Comparison of ENCODE assay signal across 8 cellular contexts in the genomic region with DNA sequence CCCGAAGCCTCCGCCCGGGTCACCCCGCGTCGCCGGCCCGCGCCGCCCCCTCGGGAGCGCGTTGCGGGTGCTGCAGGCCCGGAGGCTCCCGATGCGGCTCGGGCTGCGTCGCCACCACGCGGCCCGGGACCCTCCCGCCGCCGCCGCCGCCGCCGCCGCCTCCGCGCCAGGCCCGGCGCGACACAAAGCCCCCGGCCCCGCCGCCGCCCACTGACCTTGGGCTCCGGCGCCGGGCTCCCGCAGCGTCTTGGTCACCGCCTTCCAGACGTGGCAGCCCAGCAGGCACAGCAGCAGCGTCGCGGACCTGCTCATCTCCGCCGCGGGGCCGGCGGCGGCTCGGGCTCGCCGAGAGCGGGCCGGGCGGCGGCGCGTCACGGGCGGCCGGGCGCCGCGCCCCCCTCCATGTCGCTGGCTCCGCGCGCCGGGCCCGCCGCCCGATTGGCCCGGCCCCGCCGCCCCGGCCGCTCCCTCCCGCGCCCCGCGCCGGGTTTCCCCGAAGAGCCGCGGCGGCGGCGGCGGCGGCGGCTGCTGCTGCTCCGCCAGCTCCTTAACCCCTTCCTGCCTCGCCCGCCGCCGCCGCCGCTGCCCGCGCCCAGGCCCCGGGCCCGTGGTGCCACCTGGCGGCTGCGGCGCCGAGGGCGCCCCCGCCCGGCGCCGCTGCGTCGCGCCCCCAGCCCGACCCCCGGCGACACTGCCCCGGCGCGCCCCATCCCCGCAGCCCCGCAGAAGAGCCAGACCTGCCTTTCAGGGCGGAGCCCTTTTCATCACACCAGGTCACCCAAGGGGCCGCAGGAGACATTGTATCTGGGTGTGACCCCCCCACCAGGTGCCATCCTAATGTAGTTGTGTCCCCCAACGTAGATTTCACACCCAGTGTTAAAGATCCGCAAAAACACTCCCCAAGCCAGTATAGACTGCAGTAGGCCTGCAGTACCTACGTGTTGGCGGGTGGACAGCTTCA. TPM values are rescaled to one million over a fixed set of nuclear protein-coding genes. Genes with fewer than 3 reads are reported as not detected.
A peak's percentile ranks its signal among the peaks of the same experiment; 100 is the strongest.
DNase-seq lines count a peak whose midpoint lies in the region; ATAC-seq and TF ChIP-seq lines count a peak whose summit lies in the region.

Gene FAM171A1 (minus strand): TSS at position 549 of the 961 bp plus-strand sequence. CDS start 237 bp downstream, at position 312.

- ATAC-seq in HG02759 (IDR thresholded peaks at IDR 0.05; ENCODE audit: unreplicated experiment) (peak; percentile 72), foreskin keratinocyte (peak; percentile 84)

- H3K27me3 ChIP-seq in foreskin keratinocyte (peaks cover 7% of the 10 kb centered on the region), neuron (ENCODE audit: insufficient read depth, low read length) (no peaks in the 10 kb centered on the region)

- DNase-seq in GM12865 (ENCODE audit: low read depth) (peak; percentile 64), RPMI8226 (peak; percentile 39), foreskin keratinocyte (no peak), substantia nigra (lab: John Stamatoyannopoulos, UW) (peak in 42 of 49 donors; percentile 14 to 83 (median 48)), foreskin melanocyte (no peak)
- peak; percentile 62 for DNase-seq in activated naive CD4-positive, alpha-beta T cell treated with Interleukin-2 at 50 U/mL for 16 hours

- H3K4me3 ChIP-seq in GM12865 (ENCODE audit: low read depth, low read length) (peak within 1 kb of the TSS; percentile 54), neuron (ENCODE audit: low read length) (peak within 1 kb of the TSS; percentile 71)

- no peaks in the 10 kb centered on the region for H3K4me1 ChIP-seq in foreskin keratinocyte
- H3K4me1 ChIP-seq in neuron (ENCODE audit: insufficient read depth, low read length), result peaks cover 19% of the 10 kb centered on the region

- H3K27ac ChIP-seq in foreskin keratinocyte (no peak within 1 kb of the TSS), substantia nigra (ENCODE audit: low read depth, low read length, poor library complexity, severe bottlenecking) (peak within 1 kb of the TSS; percentile 64)

- peak; percentile 29 for TF ChIP-seq CTCF in GM12865 (IDR thresholded peaks at IDR 0.05; ENCODE audit: insufficient read depth, low read depth, low read length, missing control alignments)
- TF ChIP-seq CTCF in foreskin keratinocyte (conservative IDR thresholded peaks at IDR 0.05), result peak; percentile 24

- H2AFZ ChIP-seq in neuron (ENCODE audit: low read depth, low read length), result peak within 1 kb of the TSS; percentile 49

- H3K9me3 ChIP-seq in neuron (ENCODE audit: low read length), result no peaks in the 10 kb centered on the region

- no peaks in the 10 kb centered on the region for H3K36me3 ChIP-seq in neuron (ENCODE audit: insufficient read depth, low read length)

RNA-seq across cellular contexts. Expression of gene FAM171A1, which starts in this region (rescaled TPM):
- 11.1 TPM in 2 replicates for total RNA-seq in foreskin keratinocyte
- polyA plus RNA-seq in foreskin keratinocyte, result 5.5 and 6.3 TPM in 2 replicates

Comparison
In these comparisons a context has a peak if more than half of its experiments do, and no peak if none do; other contexts are left out.
1. DNase-seq: peak in GM12865 (single experiment), RPMI8226 (single experiment), activated naive CD4-positive, alpha-beta T cell treated with Interleukin-2 at 50 U/mL for 16 hours (single experiment) and substantia nigra (42 of 49); none in foreskin keratinocyte (0 of 2) and foreskin melanocyte (single experiment).